ENCODE assay signal across 25 cellular contexts in the genomic region with DNA sequence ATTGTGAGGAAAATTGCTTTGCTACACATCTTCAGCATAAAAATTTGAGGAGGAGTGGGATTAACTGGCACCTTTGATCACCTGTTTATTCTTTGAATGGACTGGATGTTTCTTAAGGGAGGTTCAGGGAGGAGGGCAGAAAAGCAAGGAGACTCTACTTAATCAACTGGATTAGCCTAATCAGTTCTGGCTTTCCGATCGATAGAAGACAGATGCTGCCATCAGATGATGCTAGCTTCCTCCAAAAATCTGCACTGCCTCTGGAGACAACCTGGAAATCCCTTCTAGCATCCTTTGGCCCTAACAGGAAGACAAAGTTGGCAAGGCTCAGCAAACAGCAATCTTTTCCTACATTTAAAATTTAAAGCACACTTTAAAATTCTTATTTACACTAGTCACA.
"Had no signal": no experiment of that assay in that cellular context is flagged by ENCODE, and none has a peak within 500 bp of the region (broad histone marks: within the 10 kb centered on the region; RNA-seq: fewer than 3 reads in every experiment).

No MANE protein-coding gene starts in this region.

- H3K36me3 ChIP-seq: neutrophil, pancreas, prostate gland, right lobe of liver, sigmoid colon, stomach, thoracic aorta, thyroid gland, tibial nerve, upper lobe of left lung, vagina had no signal

- ATAC-seq: natural killer cell treated with Interleukin-12 subunit alpha and Interleukin-12 subunit beta and Interleukin-15 and Interleukin-18, amount 100 ng/mL, for 72 hours; pancreas; right cardiac atrium; right lobe of liver; stimulated activated effector memory CD8-positive, alpha-beta T cell treated with anti-CD3 and anti-CD28 coated beads, Interleukin-12 subunit alpha, Interleukin-12 subunit beta, amount 100 ng/mL, for 72 hours; stimulated activated naive B cell treated with anti-CD40 and anti-IgM and Interleukin-4, amounts not matched to agents 10 μg/mL and 1 μg/mL and 100 μg/mL, for 72 hours had no signal

- DNase-seq: nephron progenitor cell; nucleus accumbens; pancreas; right cardiac atrium; right lobe of liver; sigmoid colon; small intestine; stimulated activated CD4-positive, alpha-beta T cell treated with anti-CD3 and anti-CD28 coated beads, Interleukin-15, amount 100 ng/mL, for 24 hours; stimulated activated CD4-positive, alpha-beta T cell treated with anti-CD3 and anti-CD28 coated beads, Interleukin-2, amount 100 ng/mL, for 24 hours; stimulated activated CD4-positive, alpha-beta T cell treated with anti-CD3 and anti-CD28 coated beads, Interleukin-2, amount 100 ng/mL, for 48 hours; stimulated activated CD4-positive, alpha-beta T cell treated with anti-CD3 and anti-CD28 coated beads, Interleukin-4, amount 100 ng/mL, for 24 hours; stimulated activated naive B cell treated with anti-CD40 and anti-IgM and Interleukin-4, amounts not matched to agents 10 μg/mL and 1 μg/mL and 100 μg/mL, for 72 hours; stimulated activated naive CD4-positive, alpha-beta T cell treated with Interleukin-2 at 50 U/mL for 16 hours; stomach; thyroid gland; trophoblast cell; upper lobe of left lung had no signal

- FAIRE-seq: pancreas, small intestine, urothelium cell line had no signal

- H3K27ac ChIP-seq: neutrophil, pancreas, prostate gland, right lobe of liver, sigmoid colon, stomach, thoracic aorta, thyroid gland, tibial nerve, upper lobe of left lung, vagina had no signal

- H3K4me1 ChIP-seq: pancreas, prostate gland, right lobe of liver, thyroid gland, tibial nerve, upper lobe of left lung, vagina had no signal

- H3K4me3 ChIP-seq: pancreas, prostate gland, right lobe of liver, sigmoid colon, stomach, thoracic aorta, thyroid gland, tibial nerve, upper lobe of left lung, vagina had no signal

- H3K27me3 ChIP-seq: pancreas, right lobe of liver, sigmoid colon, thyroid gland, tibial nerve, upper lobe of left lung, vagina had no signal

- H3K9me3 ChIP-seq: neutrophil, pancreas, prostate gland, right lobe of liver, sigmoid colon, stomach, thoracic aorta, thyroid gland, tibial nerve, upper lobe of left lung, vagina had no signal
